9 cellular contexts compared by ENCODE assay signal in the genomic region with DNA sequence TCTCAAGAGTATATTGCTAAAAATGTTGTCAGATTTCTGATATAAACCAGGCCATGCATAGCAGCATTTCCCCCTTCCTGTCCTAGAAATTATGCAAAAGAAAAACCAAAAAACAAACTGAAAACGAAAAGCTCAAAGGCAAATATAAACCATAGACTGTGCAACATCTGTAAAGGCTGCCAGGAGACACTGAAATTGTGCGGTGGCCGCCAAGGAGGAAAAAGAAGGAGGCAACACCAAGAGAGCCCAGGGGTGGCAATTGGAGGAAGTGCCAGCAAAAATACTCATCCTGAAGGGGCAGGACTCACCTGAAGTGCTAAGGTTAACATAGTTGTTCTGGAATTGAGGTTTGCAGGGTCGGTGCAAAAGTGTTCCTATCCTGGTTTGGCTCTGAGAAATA.
"Had no signal": no experiment of that assay in that cellular context is flagged by ENCODE, and none has a peak within 500 bp of the region (broad histone marks: within the 10 kb centered on the region; RNA-seq: fewer than 3 reads in every experiment).

No MANE protein-coding gene starts in this region.

- H3K27ac ChIP-seq: HL-60, KMS-11 had no signal

- H3K4me3 Mint-ChIP-seq: H9, IgD-negative memory B cell had no signal

- H3K9me3 Mint-ChIP-seq: H9, IgD-negative memory B cell had no signal

- H3K4me2 ChIP-seq: KMS-11 had no signal

- ATAC-seq: HepG2 had no signal

- H3K9ac ChIP-seq: KMS-11 had no signal

- FAIRE-seq: H54, HepG2 had no signal

- H3K36me3 Mint-ChIP-seq: IgD-negative memory B cell had no signal

- H3K4me1 Mint-ChIP-seq: IgD-negative memory B cell had no signal

- DNase-seq: GOT3, H9, HCEC 1CT, KBM-7 had no signal

- H3K27ac Mint-ChIP-seq: H9 had no signal
